Comparison of ENCODE assay signal across 10 cellular contexts in the genomic region with DNA sequence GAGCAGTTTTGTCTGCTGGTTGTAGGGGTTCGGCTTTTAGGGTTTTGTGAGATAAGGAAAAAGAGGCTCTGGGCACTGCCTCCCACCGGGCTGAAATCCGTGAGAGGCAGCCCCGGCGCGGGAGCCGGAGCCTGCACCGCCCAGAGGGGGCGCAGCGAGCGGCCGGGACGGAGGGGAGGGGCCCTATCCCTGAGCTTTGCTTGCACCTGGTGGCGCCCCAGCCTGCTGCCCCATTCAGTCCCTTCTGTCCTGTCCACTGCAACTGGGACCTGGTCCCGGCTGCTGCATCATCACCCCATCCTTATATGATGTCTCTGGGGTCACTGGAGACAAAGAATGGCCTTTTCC. TPM values are rescaled to one million over a fixed set of nuclear protein-coding genes. Genes with fewer than 3 reads are reported as not detected.
DNase-seq lines count a peak whose midpoint lies in the region; ATAC-seq and TF ChIP-seq lines count a peak whose summit lies in the region.
"Had no signal": no experiment of that assay in that cellular context is flagged by ENCODE, and none has a peak within 500 bp of the region (broad histone marks: within the 10 kb centered on the region; RNA-seq: fewer than 3 reads in every experiment).

No MANE protein-coding gene starts in this region.

- no TSS peak for BruUV-seq in A673 (replicated peaks; lab: Mats Ljungman, UMichigan)

- H3K4me3 ChIP-seq in A673 (ENCODE audit: low read depth, low read length, poor library complexity, severe bottlenecking) (no peak overlapping the region), H7 (ENCODE audit: insufficient read depth, low read depth, low read length) (peak overlapping the region; percentile 55)

- no peaks in the 10 kb centered on the region for H3K36me3 Mint-ChIP-seq in WTC11
- no peaks in the 10 kb centered on the region for H3K36me3 Mint-ChIP-seq in effector memory CD8-positive, alpha-beta T cell (ENCODE audit: insufficient read depth)
- H3K36me3 Mint-ChIP-seq: activated CD4-positive, alpha-beta memory T cell treated with anti-CD3 and anti-CD28 coated beads for 36 hours had no signal

- no peaks in the 10 kb centered on the region for H3K4me1 ChIP-seq in A673 (ENCODE audit: insufficient read depth, low read length, poor library complexity, severe bottlenecking)

- peaks cover 41% of the 10 kb centered on the region for H3K4me1 Mint-ChIP-seq in WTC11
- peaks cover 0 to 3% of the 10 kb centered on the region in 2 donors for H3K4me1 Mint-ChIP-seq in effector memory CD8-positive, alpha-beta T cell (ENCODE audit: low read depth in 2 of 2)

- H3K27ac ChIP-seq in A673 (ENCODE audit: low read depth, low read length, poor library complexity, severe bottlenecking): no peak overlapping the region

- H3K36me3 ChIP-seq in A673 (ENCODE audit: insufficient read depth, low read length, poor library complexity, severe bottlenecking) (no peaks in the 10 kb centered on the region), H7 (replicated peaks; ENCODE audit: control insufficient read depth, insufficient read depth, low read length) (no peaks in the 10 kb centered on the region)

- peaks cover 34% of the 10 kb centered on the region for H3K27me3 Mint-ChIP-seq in WTC11 (ENCODE audit: low read depth)
- peaks cover 56 to 95% of the 10 kb centered on the region in 2 donors for H3K27me3 Mint-ChIP-seq in effector memory CD8-positive, alpha-beta T cell

- intact Hi-C loops in A673 (cut with micrococcal nuclease; ENCODE audit: unreplicated experiment): loop anchor here (5.0 kb wide), 1 partner anchor 204 kb away; no protein-coding TSS in a partner anchor

- CTCF ChIA-PET in A673 (lab: Charles Lee) (no interaction called here), WTC11 (lab: Charles Lee) (interaction anchor here (0.6 to 2.5 kb wide), 36 partner anchors 9 to 750 kb away, joined by 3 to 33 read pairs (median 4); no protein-coding TSS in a partner anchor)

- H3K4me3 Mint-ChIP-seq in WTC11: peak overlapping the region; percentile 86
- no peak overlapping the region for H3K4me3 Mint-ChIP-seq in effector memory CD8-positive, alpha-beta T cell
- H3K4me3 Mint-ChIP-seq: activated CD4-positive, alpha-beta memory T cell treated with anti-CD3 and anti-CD28 coated beads for 36 hours had no signal

- POLR2A ChIA-PET in A673 (lab: Charles Lee; ENCODE audit: low non-redundant PET) (no interaction called here), WTC11 (lab: Charles Lee) (no interaction called here)

- TF ChIP-seq CTCF in A673 (conservative IDR thresholded peaks at IDR 0.05; ENCODE audit: low read depth, low read length): no peak
- TF ChIP-seq CTCF in WTC11 (IDR thresholded peaks at IDR 0.05): peak; percentile 39; the same call in 1 of the 2 replicates

- no peak overlapping the region for H3K27ac Mint-ChIP-seq in WTC11
- H3K27ac Mint-ChIP-seq in effector memory CD8-positive, alpha-beta T cell: no peak overlapping the region
- H3K27ac Mint-ChIP-seq: activated CD4-positive, alpha-beta memory T cell treated with anti-CD3 and anti-CD28 coated beads for 36 hours had no signal

- ATAC-seq in WTC11: peak; percentile 79
- ATAC-seq in effector memory CD8-positive, alpha-beta T cell (replicated peaks): no peak

- peaks cover 4% of the 10 kb centered on the region; the same call in 1 of the 2 replicates for H3K9me3 Mint-ChIP-seq in WTC11
- H3K9me3 Mint-ChIP-seq in effector memory CD8-positive, alpha-beta T cell: peaks cover 0 to 2% of the 10 kb centered on the region in 2 donors
- H3K9me3 Mint-ChIP-seq: activated CD4-positive, alpha-beta memory T cell treated with anti-CD3 and anti-CD28 coated beads for 36 hours had no signal

- no peaks in the 10 kb centered on the region for H3K9me3 ChIP-seq in A673 (ENCODE audit: low read depth, low read length, poor library complexity, severe bottlenecking)
- H3K9me3 ChIP-seq: Caco-2 had no signal

- DNase-seq in A673 (ENCODE audit: low spot score) (peak; percentile 29), H7 (peak; percentile 92), WTC11 (ENCODE audit: low spot score) (peak; percentile 83), islet precursor cell (peak; percentile 89), Kasumi-1 (lab: John Stamatoyannopoulos, UW) (no peak), OCI-M2 (lab: John Stamatoyannopoulos, UW; ENCODE audit: unreplicated experiment) (no peak), epidermal melanocyte (ENCODE audit: insufficient read length, low spot score) (no peak)
- no peak for DNase-seq in effector memory CD8-positive, alpha-beta T cell
- DNase-seq: Caco-2 had no signal

- H3K27me3 ChIP-seq in A673 (replicated peaks; ENCODE audit: insufficient read depth, low read depth, low read length, poor library complexity) (peaks cover 75% of the 10 kb centered on the region), H7 (ENCODE audit: control insufficient read depth, insufficient read depth, low read length) (peaks cover 17% of the 10 kb centered on the region)

TF ChIP-seq in WTC11, 78 proteins besides CTCF, POLR2A, EP300 and RAD21 (continues in another document):
- TF ChIP-seq GABPB1 (CRISPR knock-in tag; IDR thresholded peaks at IDR 0.05) (no peak), GTF2I (CRISPR knock-in tag; conservative IDR thresholded peaks at IDR 0.05) (no peak), USF2 (CRISPR knock-in tag; IDR thresholded peaks at IDR 0.05) (no peak), SMAD3 (CRISPR knock-in tag; IDR thresholded peaks at IDR 0.05; ENCODE audit: borderline replicate concordance) (no peak), ZNF232 (CRISPR knock-in tag; IDR thresholded peaks at IDR 0.05) (no peak), ARID4B (CRISPR knock-in tag; IDR thresholded peaks at IDR 0.05; ENCODE audit: borderline replicate concordance) (no peak), MAX (CRISPR knock-in tag; IDR thresholded peaks at IDR 0.05) (no peak), ZNF121 (CRISPR knock-in tag; IDR thresholded peaks at IDR 0.05) (no peak), TCF7 (CRISPR knock-in tag; IDR thresholded peaks at IDR 0.05; ENCODE audit: low read depth) (no peak)
- TF ChIP-seq, protein P1, sequence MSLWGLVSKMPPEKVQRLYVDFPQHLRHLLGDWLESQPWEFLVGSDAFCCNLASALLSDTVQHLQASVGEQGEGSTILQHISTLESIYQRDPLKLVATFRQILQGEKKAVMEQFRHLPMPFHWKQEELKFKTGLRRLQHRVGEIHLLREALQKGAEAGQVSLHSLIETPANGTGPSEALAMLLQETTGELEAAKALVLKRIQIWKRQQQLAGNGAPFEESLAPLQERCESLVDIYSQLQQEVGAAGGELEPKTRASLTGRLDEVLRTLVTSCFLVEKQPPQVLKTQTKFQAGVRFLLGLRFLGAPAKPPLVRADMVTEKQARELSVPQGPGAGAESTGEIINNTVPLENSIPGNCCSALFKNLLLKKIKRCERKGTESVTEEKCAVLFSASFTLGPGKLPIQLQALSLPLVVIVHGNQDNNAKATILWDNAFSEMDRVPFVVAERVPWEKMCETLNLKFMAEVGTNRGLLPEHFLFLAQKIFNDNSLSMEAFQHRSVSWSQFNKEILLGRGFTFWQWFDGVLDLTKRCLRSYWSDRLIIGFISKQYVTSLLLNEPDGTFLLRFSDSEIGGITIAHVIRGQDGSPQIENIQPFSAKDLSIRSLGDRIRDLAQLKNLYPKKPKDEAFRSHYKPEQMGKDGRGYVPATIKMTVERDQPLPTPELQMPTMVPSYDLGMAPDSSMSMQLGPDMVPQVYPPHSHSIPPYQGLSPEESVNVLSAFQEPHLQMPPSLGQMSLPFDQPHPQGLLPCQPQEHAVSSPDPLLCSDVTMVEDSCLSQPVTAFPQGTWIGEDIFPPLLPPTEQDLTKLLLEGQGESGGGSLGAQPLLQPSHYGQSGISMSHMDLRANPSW (CRISPR knock-in tag; conservative IDR thresholded peaks at IDR 0.05; ENCODE audit: low read depth): no peak

RNA-seq across cellular contexts. Expression of gene KCNJ6, which starts 0.5 kb away (rescaled TPM):
- total RNA-seq in A673 (2021) (not detected in 2 replicates), WTC11 (2021) (0.23 to 0.35 TPM (median 0.34 TPM) in 3 replicates)
- not detected in 2 replicates for total RNA-seq in H7 (2014; rRNA removed; shearing (Covaris generic))
- total RNA-seq: activated CD4-positive, alpha-beta memory T cell treated with anti-CD3 and anti-CD28 coated beads for 36 hours; Caco-2 had no signal

Comparison
In these comparisons a context has a peak if more than half of its experiments do, and no peak if none do; other contexts are left out.
1. DNase-seq: peak in A673 (single experiment), H7 (single experiment), WTC11 (single experiment) and islet precursor cell (single experiment); none in Kasumi-1 (0 of 2), OCI-M2 (single experiment), epidermal melanocyte (single experiment) and effector memory CD8-positive, alpha-beta T cell (0 of 3).